In genomic region chr10:13724484-13724883, GRCh38 we compare ENCODE assay signal across 20 cellular contexts.
A peak's percentile ranks its signal among the peaks of the same experiment; 100 is the strongest.
DNase-seq lines count a peak whose midpoint lies in the region; ATAC-seq and TF ChIP-seq lines count a peak whose summit lies in the region.
"Had no signal": no experiment of that assay in that cellular context is flagged by ENCODE, and none has a peak within 500 bp of the region (broad histone marks: within the 10 kb centered on the region; RNA-seq: fewer than 3 reads in every experiment).

No MANE protein-coding gene starts in this region.

- DNase-seq in Caco-2 (no peak), brain pericyte (ENCODE audit: low read depth, low spot score) (peak; percentile 68), left cardiac atrium (no peak), skeletal muscle cell (ENCODE audit: low read depth) (peak; percentile 72), NCI-H524 (lab: John Stamatoyannopoulos, UW) (no peak)
- DNase-seq in CD8-positive, alpha-beta T cell, result no peak
- no peak for DNase-seq in activated CD8-positive, alpha-beta memory T cell treated with anti-CD3 and anti-CD28 coated beads, Interleukin-2, amount 50 U/mL, for 4 hours
- DNase-seq: activated CD4-positive, CD25-positive, alpha-beta regulatory T cell; central memory CD4-positive, alpha-beta T cell; kidney glomerular epithelial cell; NCI-H1417; NCI-H526 treated with DMSO at 0.1 percent for 48 hours; stomach had no signal

- no peak overlapping the region for H3K4me3 ChIP-seq in Caco-2 (ENCODE audit: low read depth, low read length)
- H3K4me3 ChIP-seq in skeletal muscle cell (ENCODE audit: low read depth, low read length), result no peak overlapping the region
- H3K4me3 ChIP-seq in CD8-positive, alpha-beta T cell (ENCODE audit: low read depth, low read length), result no peak overlapping the region
- H3K4me3 ChIP-seq: adrenal gland, BLaER1, esophagus muscularis mucosa, stomach, vagina had no signal

- POLR2A ChIA-PET in Caco-2 (lab: Charles Lee), result no interaction called here
- POLR2A ChIA-PET in CD8-positive, alpha-beta T cell (lab: Charles Lee), result no interaction called here

- no peak overlapping the region for H3K27ac ChIP-seq in CD8-positive, alpha-beta T cell (ENCODE audit: low read depth, low read length)
- H3K27ac ChIP-seq: adrenal gland, BLaER1, esophagus muscularis mucosa, neutrophil, stomach, vagina had no signal

- peak; percentile 76 to 81 for ATAC-seq in left cardiac atrium
- ATAC-seq in activated T-helper 17 cell treated with anti-CD3 and anti-CD28 coated beads, Interleukin-2, amount 50 U/mL, for 72 hours (replicated peaks), result no peak
- no peak for ATAC-seq in CD8-positive, alpha-beta T cell

- peaks cover 48% of the 10 kb centered on the region for H3K4me1 Mint-ChIP-seq in Caco-2 (ENCODE audit: low read depth, unreplicated experiment)
- H3K4me1 Mint-ChIP-seq in activated T-helper 17 cell treated with anti-CD3 and anti-CD28 coated beads, Interleukin-2, amount 50 U/mL, for 72 hours, result no peaks in the 10 kb centered on the region
- no peaks in the 10 kb centered on the region for H3K4me1 Mint-ChIP-seq in CD8-positive, alpha-beta T cell (ENCODE audit: low read depth)

- H3K4me1 ChIP-seq in Caco-2, result peaks cover 44% of the 10 kb centered on the region
- no peaks in the 10 kb centered on the region for H3K4me1 ChIP-seq in CD8-positive, alpha-beta T cell (ENCODE audit: insufficient read depth, low read length)
- H3K4me1 ChIP-seq: adrenal gland had no signal

- peak overlapping the region; percentile 62 for H3K27ac Mint-ChIP-seq in Caco-2 (ENCODE audit: unreplicated experiment)
- H3K27ac Mint-ChIP-seq in activated T-helper 17 cell treated with anti-CD3 and anti-CD28 coated beads, Interleukin-2, amount 50 U/mL, for 72 hours, result no peak overlapping the region
- no peak overlapping the region for H3K27ac Mint-ChIP-seq in CD8-positive, alpha-beta T cell
- H3K27ac Mint-ChIP-seq: T-helper 1 cell treated with Interleukin-12 subunit alpha and Interleukin-12 subunit beta and Interleukin-4 antibody, amounts not matched to agents 30 μg/mL and 1 μg/mL, for 36 hours had no signal

- H3K27me3 ChIP-seq in Caco-2 (replicated peaks; ENCODE audit: control insufficient read depth, insufficient read depth, low read length), result no peaks in the 10 kb centered on the region
- no peaks in the 10 kb centered on the region for H3K27me3 ChIP-seq in CD8-positive, alpha-beta T cell (ENCODE audit: insufficient read depth, low read length)
- H3K27me3 ChIP-seq: adrenal gland, BLaER1, esophagus muscularis mucosa, neutrophil, stomach, vagina had no signal

- H3K27me3 Mint-ChIP-seq in Caco-2 (ENCODE audit: insufficient read depth, unreplicated experiment), result no peaks in the 10 kb centered on the region
- H3K27me3 Mint-ChIP-seq in activated T-helper 17 cell treated with anti-CD3 and anti-CD28 coated beads, Interleukin-2, amount 50 U/mL, for 72 hours, result peaks cover 4% of the 10 kb centered on the region
- H3K27me3 Mint-ChIP-seq in CD8-positive, alpha-beta T cell (ENCODE audit: low read depth), result no peaks in the 10 kb centered on the region

- no peaks in the 10 kb centered on the region for H3K36me3 ChIP-seq in Caco-2 (ENCODE audit: control insufficient read depth, insufficient read depth, low read length)
- no peaks in the 10 kb centered on the region for H3K36me3 ChIP-seq in CD8-positive, alpha-beta T cell (ENCODE audit: insufficient read depth, low read length)
- H3K36me3 ChIP-seq: adrenal gland, BLaER1, neutrophil, vagina had no signal

- CTCF ChIA-PET in Caco-2 (lab: Charles Lee), result interaction anchor here (1.6 kb wide), 1 partner anchor 17 kb away, joined by 3 read pairs; no protein-coding TSS in a partner anchor
- CTCF ChIA-PET in CD8-positive, alpha-beta T cell (lab: Charles Lee), result interaction anchor here (1.3 kb wide), 1 partner anchor 70 kb away, joined by 4 read pairs; no protein-coding TSS in a partner anchor

- TF ChIP-seq CTCF in Caco-2 (IDR thresholded peaks at IDR 0.05; ENCODE audit: insufficient read depth in 1 of 2, low read depth in 1 of 2, low read length in 1 of 2, severe bottlenecking in 1 of 2, unreplicated experiment in 1 of 2), result no peak
- no peak for TF ChIP-seq CTCF in CD8-positive, alpha-beta T cell (IDR thresholded peaks at IDR 0.05)

- H3K4me3 Mint-ChIP-seq in Caco-2 (ENCODE audit: unreplicated experiment), result no peak overlapping the region
- H3K4me3 Mint-ChIP-seq in activated T-helper 17 cell treated with anti-CD3 and anti-CD28 coated beads, Interleukin-2, amount 50 U/mL, for 72 hours, result no peak overlapping the region
- no peak overlapping the region for H3K4me3 Mint-ChIP-seq in CD8-positive, alpha-beta T cell
- H3K4me3 Mint-ChIP-seq: T-helper 1 cell treated with Interleukin-12 subunit alpha and Interleukin-12 subunit beta and Interleukin-4 antibody, amounts not matched to agents 30 μg/mL and 1 μg/mL, for 36 hours had no signal

- intact Hi-C loops in Caco-2 (cut with micrococcal nuclease; ENCODE audit: unreplicated experiment), result no loop called here
- intact Hi-C loops in left cardiac atrium (cut with DNase I), result loop anchor here (5.0 to 10.0 kb wide), 2 partner anchors 33 to 50 kb away; no protein-coding TSS in a partner anchor
- intact Hi-C loops in CD8-positive, alpha-beta T cell (cut with DNase I, micrococcal nuclease), result no loop called here

- BruUV-seq in Caco-2 (replicated peaks; lab: Mats Ljungman, UMichigan), result no TSS peak

- peaks cover 28% of the 10 kb centered on the region for H3K36me3 Mint-ChIP-seq in Caco-2 (ENCODE audit: insufficient read depth, unreplicated experiment)
- H3K36me3 Mint-ChIP-seq in activated T-helper 17 cell treated with anti-CD3 and anti-CD28 coated beads, Interleukin-2, amount 50 U/mL, for 72 hours (ENCODE audit: low read depth), result no peaks in the 10 kb centered on the region
- no peaks in the 10 kb centered on the region for H3K36me3 Mint-ChIP-seq in CD8-positive, alpha-beta T cell

- H3K9me3 ChIP-seq in Caco-2, result no peaks in the 10 kb centered on the region
- no peaks in the 10 kb centered on the region for H3K9me3 ChIP-seq in CD8-positive, alpha-beta T cell (ENCODE audit: low read length)
- H3K9me3 ChIP-seq: adrenal gland, BLaER1, esophagus muscularis mucosa, neutrophil, stomach, vagina had no signal

- H3K9me3 Mint-ChIP-seq in Caco-2 (ENCODE audit: unreplicated experiment), result peaks cover 10% of the 10 kb centered on the region
- peaks cover 4% of the 10 kb centered on the region for H3K9me3 Mint-ChIP-seq in activated T-helper 17 cell treated with anti-CD3 and anti-CD28 coated beads, Interleukin-2, amount 50 U/mL, for 72 hours
- H3K9me3 Mint-ChIP-seq in CD8-positive, alpha-beta T cell, result no peaks in the 10 kb centered on the region

Comparison
In these comparisons a context has a peak if more than half of its experiments do, and no peak if none do; other contexts are left out.
1. DNase-seq: peak in brain pericyte (single experiment) and skeletal muscle cell (single experiment); none in Caco-2 (0 of 2), left cardiac atrium (single experiment), CD8-positive, alpha-beta T cell (0 of 7), NCI-H524 (0 of 2) and activated CD8-positive, alpha-beta memory T cell treated with anti-CD3 and anti-CD28 coated beads, Interleukin-2, amount 50 U/mL, for 4 hours (single experiment).
2. ATAC-seq: peak in left cardiac atrium (2 of 2); none in activated T-helper 17 cell treated with anti-CD3 and anti-CD28 coated beads, Interleukin-2, amount 50 U/mL, for 72 hours (single experiment) and CD8-positive, alpha-beta T cell (single experiment).
3. intact Hi-C loops: an anchor here in left cardiac atrium (5.0 to 10.0 kb wide); none called in Caco-2 and CD8-positive, alpha-beta T cell.